ENCODE assay signal across 25 cellular contexts in genomic region chr20:48288930-48289507, GRCh38.
"Had no signal": no experiment of that assay in that cellular context is flagged by ENCODE, and none has a peak within 500 bp of the region (broad histone marks: within the 10 kb centered on the region; RNA-seq: fewer than 3 reads in every experiment).

No MANE protein-coding gene starts in this region.

- H3K4me3 ChIP-seq: ascending aorta, esophagus squamous epithelium, heart right ventricle, lung, sigmoid colon, smooth muscle cell, upper lobe of left lung had no signal

- H3K9me3 Mint-ChIP-seq: activated naive CD4-positive, alpha-beta T cell treated with anti-CD3 and anti-CD28 coated beads, Interleukin-2, amount 50 U/mL, for 72 hours; activated T-cell treated with anti-CD3 and anti-CD28 coated beads, Interleukin-2, amount 50 U/mL, for 24 hours; activated T-helper 17 cell treated with anti-CD3 and anti-CD28 coated beads, Interleukin-2, amount 50 U/mL, for 72 hours; nephron progenitor cell; T-helper 1 cell treated with Interleukin-12 subunit alpha and Interleukin-12 subunit beta and Interleukin-4 antibody, amounts not matched to agents 30 μg/mL and 1 μg/mL, for 36 hours; WTC11 had no signal

- H3K27ac Mint-ChIP-seq: activated naive CD4-positive, alpha-beta T cell treated with anti-CD3 and anti-CD28 coated beads, Interleukin-2, amount 50 U/mL, for 72 hours; activated T-cell treated with anti-CD3 and anti-CD28 coated beads, Interleukin-2, amount 50 U/mL, for 24 hours; activated T-helper 17 cell treated with anti-CD3 and anti-CD28 coated beads, Interleukin-2, amount 50 U/mL, for 72 hours; nephron progenitor cell; T-helper 1 cell treated with Interleukin-12 subunit alpha and Interleukin-12 subunit beta and Interleukin-4 antibody, amounts not matched to agents 30 μg/mL and 1 μg/mL, for 36 hours; WTC11 had no signal

- H3K9me3 ChIP-seq: ascending aorta, esophagus squamous epithelium, heart right ventricle, sigmoid colon, upper lobe of left lung had no signal

- H3K27me3 ChIP-seq: ascending aorta, brain microvascular endothelial cell, sigmoid colon, upper lobe of left lung had no signal

- H3K4me1 Mint-ChIP-seq: activated T-helper 17 cell treated with anti-CD3 and anti-CD28 coated beads, Interleukin-2, amount 50 U/mL, for 72 hours had no signal

- FAIRE-seq: endothelial cell of umbilical vein had no signal

- ATAC-seq: activated naive CD4-positive, alpha-beta T cell treated with anti-CD3 and anti-CD28 coated beads, Interleukin-2, amount 50 U/mL, for 72 hours; activated T-helper 17 cell treated with anti-CD3 and anti-CD28 coated beads, Interleukin-2, amount 50 U/mL, for 72 hours; heart right ventricle; left colon; WTC11 had no signal

- H3K36me3 Mint-ChIP-seq: activated naive CD4-positive, alpha-beta T cell treated with anti-CD3 and anti-CD28 coated beads, Interleukin-2, amount 50 U/mL, for 72 hours; WTC11 had no signal

- H3K4me3 Mint-ChIP-seq: activated T-cell treated with anti-CD3 and anti-CD28 coated beads, Interleukin-2, amount 50 U/mL, for 24 hours; activated T-helper 17 cell treated with anti-CD3 and anti-CD28 coated beads, Interleukin-2, amount 50 U/mL, for 72 hours; nephron progenitor cell; T-helper 1 cell treated with Interleukin-12 subunit alpha and Interleukin-12 subunit beta and Interleukin-4 antibody, amounts not matched to agents 30 μg/mL and 1 μg/mL, for 36 hours; WTC11 had no signal

- DNase-seq: activated T-cell treated with anti-CD3 and anti-CD28 coated beads, Interleukin-2, amount 50 U/mL, for 24 hours; brain microvascular endothelial cell; central memory CD4-positive, alpha-beta T cell; effector memory CD4-positive, alpha-beta T cell; esophagus squamous epithelium; heart right ventricle; islet precursor cell; left colon; midbrain; nephron progenitor cell; nucleus accumbens; sigmoid colon; stimulated activated CD4-positive, alpha-beta T cell treated with anti-CD3 and anti-CD28 coated beads, Interleukin-15, amount 100 ng/mL, for 24 hours; stimulated activated CD4-positive, alpha-beta T cell treated with anti-CD3 and anti-CD28 coated beads, Interleukin-4, amount 100 ng/mL, for 1 hour; stimulated activated naive CD4-positive, alpha-beta T cell; T1000; upper lobe of left lung had no signal

- H3K36me3 ChIP-seq: ascending aorta, brain microvascular endothelial cell, esophagus squamous epithelium, heart right ventricle, sigmoid colon, upper lobe of left lung had no signal
